In the genomic region with DNA sequence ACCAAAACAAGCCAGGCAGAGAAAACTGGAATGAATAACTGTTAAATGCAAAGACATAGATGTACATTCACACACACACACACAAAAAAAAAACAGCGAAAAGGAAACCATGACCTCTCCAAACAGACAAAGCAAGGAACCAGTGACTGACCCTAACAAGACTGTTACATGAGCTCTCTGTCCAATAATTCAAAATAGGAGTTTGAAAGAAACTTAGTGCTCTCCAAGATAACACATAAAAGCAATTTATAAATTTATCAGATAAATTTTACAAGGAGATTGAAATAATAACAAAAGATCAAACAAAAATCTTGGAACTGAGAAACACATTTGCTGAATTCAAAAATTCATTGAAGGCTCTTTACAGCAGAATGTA, we compare ENCODE assay signal across 1 cellular context.
TF ChIP-seq lines count a peak whose summit lies in the region.

No MANE protein-coding gene starts in this region.

TF ChIP-seq in IMR-90, 13 proteins besides CTCF, POLR2A, EP300 and RAD21 (continued from another document):
- TF ChIP-seq NFE2L2 (IDR thresholded peaks at IDR 0.05; ENCODE audit: low read depth, low read length): no peak
- TF ChIP-seq ELK1 (IDR thresholded peaks at IDR 0.05; ENCODE audit: borderline replicate concordance, low read depth, low read length): no peak
- TF ChIP-seq FOS (IDR thresholded peaks at IDR 0.05; ENCODE audit: low read depth, low read length): no peak
- no peak for TF ChIP-seq CEBPB (IDR thresholded peaks at IDR 0.05; ENCODE audit: low read depth, low read length)
- no peak for TF ChIP-seq MAFK (IDR thresholded peaks at IDR 0.05; ENCODE audit: low read depth, low read length)
